12 cellular contexts compared by ENCODE assay signal in the genomic region with DNA sequence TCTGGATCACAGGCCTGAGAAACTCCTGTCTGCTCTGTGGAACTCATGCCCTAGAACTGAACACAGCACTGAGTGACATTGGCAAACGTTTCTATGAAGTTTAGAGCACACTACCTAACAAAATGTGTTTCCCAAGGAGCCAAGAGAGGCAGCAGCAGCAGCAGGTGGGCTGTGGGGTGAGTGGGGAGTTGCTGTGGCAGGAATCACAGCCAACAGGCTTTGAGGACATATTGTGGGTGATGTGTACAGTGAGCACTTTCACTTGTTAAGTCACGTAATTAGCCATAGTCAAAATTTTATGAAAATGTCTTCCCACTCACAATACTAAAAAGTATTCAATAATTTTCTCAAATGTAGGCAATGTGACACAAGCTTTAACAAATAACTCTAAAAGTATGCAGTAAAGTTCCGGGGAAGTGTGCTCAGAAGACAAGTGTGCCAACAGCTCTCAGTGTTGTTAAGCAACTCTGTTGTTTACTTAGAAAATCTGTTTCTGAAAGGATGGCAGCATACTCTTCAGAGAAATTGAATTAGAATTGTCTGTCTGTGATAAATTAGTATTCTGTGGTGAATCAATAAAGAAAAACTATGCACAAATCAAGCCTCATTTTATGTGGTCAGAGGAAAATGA.
"Had no signal": no experiment of that assay in that cellular context is flagged by ENCODE, and none has a peak within 500 bp of the region (broad histone marks: within the 10 kb centered on the region; RNA-seq: fewer than 3 reads in every experiment).

No MANE protein-coding gene starts in this region.

- H3K4me2 ChIP-seq: smooth muscle cell had no signal

- H3K9me3 ChIP-seq: tibial artery had no signal

- DNase-seq: activated CD4-positive, alpha-beta memory T cell treated with anti-CD3 and anti-CD28 coated beads for 36 hours; activated effector memory CD4-positive, alpha-beta T cell treated with anti-CD3 and anti-CD28 coated beads, Interleukin-2, amount 50 U/mL, for 16 hours; activated T-cell treated with anti-CD3 and anti-CD28 coated beads, Interleukin-2, amount 50 U/mL, for 4 hours; anterior cingulate cortex; hypothalamus; naive thymus-derived CD4-positive, alpha-beta T cell; posterior cingulate gyrus; T1000; tibial artery had no signal

- H3K4me3 ChIP-seq: smooth muscle cell, tibial artery had no signal

- H3K27ac ChIP-seq: tibial artery, VCaP had no signal

- H3K27me3 ChIP-seq: tibial artery had no signal

- ATAC-seq: activated T-cell treated with anti-CD3 and anti-CD28 coated beads, Interleukin-2, amount 50 U/mL, for 4 hours; naive thymus-derived CD4-positive, alpha-beta T cell; stimulated activated effector memory CD8-positive, alpha-beta T cell treated with anti-CD3 and anti-CD28 coated beads, Interleukin-12 subunit alpha, Interleukin-12 subunit beta, amount 100 ng/mL, for 72 hours had no signal
